Comparison of ENCODE assay signal across 18 cellular contexts in genomic region chr1:103333141-103333540, GRCh38.
DNase-seq lines count a peak whose midpoint lies in the region; ATAC-seq and TF ChIP-seq lines count a peak whose summit lies in the region.
"Had no signal": no experiment of that assay in that cellular context is flagged by ENCODE, and none has a peak within 500 bp of the region (broad histone marks: within the 10 kb centered on the region; RNA-seq: fewer than 3 reads in every experiment).

No MANE protein-coding gene starts in this region.

- no peak overlapping the region for H3K4me3 Mint-ChIP-seq in mesothelial cell of epicardium
- H3K4me3 Mint-ChIP-seq: stimulated activated naive CD8-positive, alpha-beta T cell treated with anti-CD3 and anti-CD28 coated beads, Interleukin-15, amount 100 ng/mL, for 72 hours had no signal

- CTCF ChIA-PET in GM10248 (lab: Yijun Ruan, JAX), result interaction anchor here (2.1 kb wide), 1 partner anchor 10 kb away, joined by 7 read pairs; no protein-coding TSS in a partner anchor

- H3K4me3 ChIP-seq in lower lobe of right lung, result no peak overlapping the region
- H3K4me3 ChIP-seq: cardiac muscle cell, lung, vagina had no signal

- intact Hi-C loops in lower lobe of right lung (cut with DNase I), result no loop called here

- DNase-seq in mesothelial cell of epicardium (ENCODE audit: low spot score in 2 of 2, unreplicated experiment in 2 of 2) (no peak), lower lobe of right lung (no peak), putamen (ENCODE audit: low spot score) (no peak), GM10248 (ENCODE audit: extremely low spot score) (no peak)
- DNase-seq: activated CD4-positive, CD25-positive, alpha-beta regulatory T cell; activated CD8-positive, alpha-beta memory T cell treated with anti-CD3 and anti-CD28 coated beads, Interleukin-2, amount 50 U/mL, for 4 hours; activated naive CD4-positive, alpha-beta T cell treated with anti-CD3 and anti-CD28 coated beads, Interleukin-2, amount 50 U/mL, for 16 hours; foreskin fibroblast; NCI-H1092 treated with DMSO at 0.1 percent for 48 hours; NCI-H446; stimulated activated naive CD8-positive, alpha-beta T cell treated with anti-CD3 and anti-CD28 coated beads, Interleukin-15, amount 100 ng/mL, for 72 hours had no signal

- H3K27me3 Mint-ChIP-seq in mesothelial cell of epicardium (ENCODE audit: low read depth), result no peaks in the 10 kb centered on the region
- H3K27me3 Mint-ChIP-seq: stimulated activated naive CD8-positive, alpha-beta T cell treated with anti-CD3 and anti-CD28 coated beads, Interleukin-15, amount 100 ng/mL, for 72 hours had no signal

- H3K9me3 ChIP-seq in lower lobe of right lung, result no peaks in the 10 kb centered on the region
- H3K9me3 ChIP-seq: vagina had no signal

- no peak for TF ChIP-seq CTCF in mesothelial cell of epicardium (IDR thresholded peaks at IDR 0.05; ENCODE audit: unreplicated experiment)
- no peak for TF ChIP-seq CTCF in lower lobe of right lung (IDR thresholded peaks at IDR 0.05)
- no peak for TF ChIP-seq CTCF in GM10248 (IDR thresholded peaks at IDR 0.05; ENCODE audit: control extremely low read depth, extremely low read depth, low read depth, missing control alignments)

- H3K27me3 ChIP-seq in lower lobe of right lung (ENCODE audit: low read depth), result no peaks in the 10 kb centered on the region
- H3K27me3 ChIP-seq: cardiac muscle cell, vagina had no signal

- POLR2A ChIA-PET in GM10248 (lab: Yijun Ruan, JAX), result no interaction called here

- H3K27ac Mint-ChIP-seq in mesothelial cell of epicardium, result peak overlapping the region; percentile 85
- H3K27ac Mint-ChIP-seq: stimulated activated naive CD8-positive, alpha-beta T cell treated with anti-CD3 and anti-CD28 coated beads, Interleukin-15, amount 100 ng/mL, for 72 hours had no signal

- H3K4me1 Mint-ChIP-seq in mesothelial cell of epicardium, result peaks cover 11% of the 10 kb centered on the region
- H3K4me1 Mint-ChIP-seq: stimulated activated naive CD8-positive, alpha-beta T cell treated with anti-CD3 and anti-CD28 coated beads, Interleukin-15, amount 100 ng/mL, for 72 hours had no signal

- H3K36me3 ChIP-seq in lower lobe of right lung, result no peaks in the 10 kb centered on the region
- H3K36me3 ChIP-seq: cardiac muscle cell, vagina had no signal

- no peaks in the 10 kb centered on the region for H3K9me3 Mint-ChIP-seq in mesothelial cell of epicardium
- H3K9me3 Mint-ChIP-seq: stimulated activated naive CD8-positive, alpha-beta T cell treated with anti-CD3 and anti-CD28 coated beads, Interleukin-15, amount 100 ng/mL, for 72 hours had no signal

- no peaks in the 10 kb centered on the region for H3K36me3 Mint-ChIP-seq in mesothelial cell of epicardium

- no peak overlapping the region for H3K27ac ChIP-seq in lower lobe of right lung
- H3K27ac ChIP-seq: cardiac muscle cell, vagina had no signal

- ATAC-seq in GM18907 (IDR thresholded peaks at IDR 0.05; ENCODE audit: unreplicated experiment) (peak; percentile 78), GM21786 (IDR thresholded peaks at IDR 0.05; ENCODE audit: unreplicated experiment) (peak; percentile 88), HG03432 (IDR thresholded peaks at IDR 0.05; ENCODE audit: unreplicated experiment) (peak; percentile 96), lower lobe of right lung (no peak), HG03457 (IDR thresholded peaks at IDR 0.05; ENCODE audit: unreplicated experiment) (no peak)
- ATAC-seq: stimulated activated naive CD8-positive, alpha-beta T cell treated with anti-CD3 and anti-CD28 coated beads, Interleukin-15, amount 100 ng/mL, for 72 hours had no signal

- H3K4me1 ChIP-seq in lower lobe of right lung, result no peaks in the 10 kb centered on the region
- H3K4me1 ChIP-seq: vagina had no signal

Comparison
In these comparisons a context has a peak if more than half of its experiments do, and no peak if none do; other contexts are left out.
1. ATAC-seq: peak in GM18907 (single experiment), GM21786 (single experiment) and HG03432 (single experiment); none in lower lobe of right lung (0 of 2) and HG03457 (single experiment).